ENCODE assay signal across 14 cellular contexts in genomic region chr1:2417083-2417832, GRCh38. TPM values are rescaled to one million over a fixed set of nuclear protein-coding genes. Genes with fewer than 3 reads are reported as not detected.
A peak's percentile ranks its signal among the peaks of the same experiment; 100 is the strongest.
DNase-seq lines count a peak whose midpoint lies in the region; ATAC-seq and TF ChIP-seq lines count a peak whose summit lies in the region.
"Had no signal": no experiment of that assay in that cellular context is flagged by ENCODE, and none has a peak within 500 bp of the region (broad histone marks: within the 10 kb centered on the region; RNA-seq: fewer than 3 reads in every experiment).

No MANE protein-coding gene starts in this region.

- peaks cover 14% of the 10 kb centered on the region; the same call in 1 of the 2 replicates for H3K79me2 ChIP-seq in PC-9 (ENCODE audit: low read depth)

- H3K27me3 ChIP-seq in PC-9 (ENCODE audit: insufficient read depth, low read depth): peaks cover 13% of the 10 kb centered on the region; the same call in 1 of the 2 replicates

- H3K27me3 Mint-ChIP-seq in activated T-cell treated with anti-CD3 and anti-CD28 coated beads, Interleukin-2, amount 50 U/mL, for 24 hours: no peaks in the 10 kb centered on the region
- H3K27me3 Mint-ChIP-seq in central memory CD8-positive, alpha-beta T cell: no peaks in the 10 kb centered on the region

- H3K27ac Mint-ChIP-seq in activated T-cell treated with anti-CD3 and anti-CD28 coated beads, Interleukin-2, amount 50 U/mL, for 24 hours: peak overlapping the region; percentile 84
- H3K27ac Mint-ChIP-seq in central memory CD8-positive, alpha-beta T cell (ENCODE audit: low read depth): peak overlapping the region; percentile 89
- peak overlapping the region; percentile 97 for H3K27ac Mint-ChIP-seq in stimulated activated effector memory CD8-positive, alpha-beta T cell treated with anti-CD3 and anti-CD28 coated beads, Interleukin-12 subunit alpha, Interleukin-12 subunit beta, amount 100 ng/mL, for 72 hours

- DNase-seq in activated T-cell treated with anti-CD3 and anti-CD28 coated beads, Interleukin-2, amount 50 U/mL, for 24 hours: no peak
- no peak for DNase-seq in activated T-cell treated with anti-CD3 and anti-CD28 coated beads for 4 hours
- DNase-seq in PC-9: no peak
- no peak for DNase-seq in central memory CD8-positive, alpha-beta T cell (ENCODE audit: low spot score in 2 of 2)
- DNase-seq in stimulated activated effector memory CD8-positive, alpha-beta T cell treated with anti-CD3 and anti-CD28 coated beads, Interleukin-12 subunit alpha, Interleukin-12 subunit beta, amount 100 ng/mL, for 72 hours (ENCODE audit: low spot score in 2 of 2): no peak
- DNase-seq in germinal center (ENCODE audit: low spot score): no peak
- no peak for DNase-seq in stimulated activated naive CD4-positive, alpha-beta T cell (lab: John Stamatoyannopoulos, UW)
- DNase-seq: anterior cingulate cortex, NCI-H226, SHP77 treated with DMSO at 0.1 percent for 48 hours had no signal

- POLR2A ChIA-PET in PC-9 (lab: Charles Lee; ENCODE audit: unreplicated experiment): no interaction called here

- no peak for TF ChIP-seq CTCF in PC-9 (conservative IDR thresholded peaks at IDR 0.05)

- H3F3A ChIP-seq in PC-9 (ENCODE audit: insufficient read depth, low read depth): peaks cover 21% of the 10 kb centered on the region; the same call in 1 of the 2 replicates

- no peaks in the 10 kb centered on the region for H3K9me3 Mint-ChIP-seq in activated T-cell treated with anti-CD3 and anti-CD28 coated beads, Interleukin-2, amount 50 U/mL, for 24 hours
- no peaks in the 10 kb centered on the region for H3K9me3 Mint-ChIP-seq in central memory CD8-positive, alpha-beta T cell
- H3K9me3 Mint-ChIP-seq in stimulated activated effector memory CD8-positive, alpha-beta T cell treated with anti-CD3 and anti-CD28 coated beads, Interleukin-12 subunit alpha, Interleukin-12 subunit beta, amount 100 ng/mL, for 72 hours: no peaks in the 10 kb centered on the region

- H3K4me3 ChIP-seq in PC-9: no peak overlapping the region
- H3K4me3 ChIP-seq: esophagus muscularis mucosa, thoracic aorta had no signal

- no TSS peak for BruUV-seq in PC-9 (replicated peaks; lab: Mats Ljungman, UMichigan)

- peaks cover 35% of the 10 kb centered on the region for H3K4me1 Mint-ChIP-seq in activated T-cell treated with anti-CD3 and anti-CD28 coated beads, Interleukin-2, amount 50 U/mL, for 24 hours (ENCODE audit: low read depth)
- peaks cover 37% of the 10 kb centered on the region for H3K4me1 Mint-ChIP-seq in central memory CD8-positive, alpha-beta T cell
- H3K4me1 Mint-ChIP-seq in stimulated activated effector memory CD8-positive, alpha-beta T cell treated with anti-CD3 and anti-CD28 coated beads, Interleukin-12 subunit alpha, Interleukin-12 subunit beta, amount 100 ng/mL, for 72 hours: peaks cover 39% of the 10 kb centered on the region

- intact Hi-C loops in PC-9 (cut with micrococcal nuclease; ENCODE audit: unreplicated experiment): loop anchor here (10.0 kb wide), 1 partner anchor 228 kb away; no protein-coding TSS in a partner anchor

- peaks cover 25% of the 10 kb centered on the region for H3K4me1 ChIP-seq in PC-9 (replicated peaks; ENCODE audit: insufficient read depth)

- peaks cover 1% of the 10 kb centered on the region; the same call in 1 of the 2 replicates for H3K9me3 ChIP-seq in PC-9 (ENCODE audit: insufficient read depth, low read depth)

- CTCF ChIA-PET in PC-9 (lab: Charles Lee): no interaction called here

- ATAC-seq in central memory CD8-positive, alpha-beta T cell (replicated peaks; ENCODE audit: extremely low read depth, poor library complexity, severe bottlenecking): no peak
- ATAC-seq in stimulated activated effector memory CD8-positive, alpha-beta T cell treated with anti-CD3 and anti-CD28 coated beads, Interleukin-12 subunit alpha, Interleukin-12 subunit beta, amount 100 ng/mL, for 72 hours: no peak
- no peak for ATAC-seq in GM21619 (IDR thresholded peaks at IDR 0.05; ENCODE audit: unreplicated experiment)
- ATAC-seq: heart right ventricle had no signal

- H3K4me3 Mint-ChIP-seq in activated T-cell treated with anti-CD3 and anti-CD28 coated beads, Interleukin-2, amount 50 U/mL, for 24 hours: peak overlapping the region; percentile 84
- H3K4me3 Mint-ChIP-seq in central memory CD8-positive, alpha-beta T cell: peak overlapping the region; percentile 80
- peak overlapping the region; percentile 87 for H3K4me3 Mint-ChIP-seq in stimulated activated effector memory CD8-positive, alpha-beta T cell treated with anti-CD3 and anti-CD28 coated beads, Interleukin-12 subunit alpha, Interleukin-12 subunit beta, amount 100 ng/mL, for 72 hours

- H3K27ac ChIP-seq in PC-9: no peak overlapping the region
- H3K27ac ChIP-seq: esophagus muscularis mucosa, heart right ventricle, thoracic aorta had no signal

- no peaks in the 10 kb centered on the region for H3K9me2 ChIP-seq in PC-9 (ENCODE audit: insufficient read depth)

- no peak overlapping the region for H2AFZ ChIP-seq in PC-9

- H3K36me3 Mint-ChIP-seq in activated T-cell treated with anti-CD3 and anti-CD28 coated beads, Interleukin-2, amount 50 U/mL, for 24 hours (ENCODE audit: low read depth): peaks cover 4% of the 10 kb centered on the region
- H3K36me3 Mint-ChIP-seq in central memory CD8-positive, alpha-beta T cell (ENCODE audit: insufficient read depth): peaks cover 6% of the 10 kb centered on the region
- peaks cover 7% of the 10 kb centered on the region for H3K36me3 Mint-ChIP-seq in stimulated activated effector memory CD8-positive, alpha-beta T cell treated with anti-CD3 and anti-CD28 coated beads, Interleukin-12 subunit alpha, Interleukin-12 subunit beta, amount 100 ng/mL, for 72 hours

- H3K36me3 ChIP-seq in PC-9 (ENCODE audit: low read depth): no peaks in the 10 kb centered on the region
- H3K36me3 ChIP-seq: esophagus muscularis mucosa, heart right ventricle, thoracic aorta had no signal

- H3K4me2 ChIP-seq in PC-9: peak overlapping the region; percentile 69

- no peaks in the 10 kb centered on the region for H4K20me1 ChIP-seq in PC-9 (ENCODE audit: insufficient read depth)

RNA-seq across cellular contexts. Expression of gene PEX10, which starts 4.9 kb away (rescaled TPM):
- total RNA-seq in PC-9 (2021): 24.3 and 26.3 TPM in 2 replicates

RNA-seq across cellular contexts. Expression of gene RER1, which starts 25.6 kb away (rescaled TPM):
- 109 and 131 TPM in 2 replicates for total RNA-seq in PC-9 (2021)

RNA-seq across cellular contexts. Expression of gene MORN1, which starts 25.9 kb away (rescaled TPM):
- 47.8 and 51.0 TPM in 2 replicates for total RNA-seq in PC-9 (2021)

RNA-seq across cellular contexts. Expression of gene PLCH2, which starts 58.8 kb away (rescaled TPM):
- 0.98 and 1.5 TPM in 2 replicates for total RNA-seq in PC-9 (2021)
